In the genomic region with DNA sequence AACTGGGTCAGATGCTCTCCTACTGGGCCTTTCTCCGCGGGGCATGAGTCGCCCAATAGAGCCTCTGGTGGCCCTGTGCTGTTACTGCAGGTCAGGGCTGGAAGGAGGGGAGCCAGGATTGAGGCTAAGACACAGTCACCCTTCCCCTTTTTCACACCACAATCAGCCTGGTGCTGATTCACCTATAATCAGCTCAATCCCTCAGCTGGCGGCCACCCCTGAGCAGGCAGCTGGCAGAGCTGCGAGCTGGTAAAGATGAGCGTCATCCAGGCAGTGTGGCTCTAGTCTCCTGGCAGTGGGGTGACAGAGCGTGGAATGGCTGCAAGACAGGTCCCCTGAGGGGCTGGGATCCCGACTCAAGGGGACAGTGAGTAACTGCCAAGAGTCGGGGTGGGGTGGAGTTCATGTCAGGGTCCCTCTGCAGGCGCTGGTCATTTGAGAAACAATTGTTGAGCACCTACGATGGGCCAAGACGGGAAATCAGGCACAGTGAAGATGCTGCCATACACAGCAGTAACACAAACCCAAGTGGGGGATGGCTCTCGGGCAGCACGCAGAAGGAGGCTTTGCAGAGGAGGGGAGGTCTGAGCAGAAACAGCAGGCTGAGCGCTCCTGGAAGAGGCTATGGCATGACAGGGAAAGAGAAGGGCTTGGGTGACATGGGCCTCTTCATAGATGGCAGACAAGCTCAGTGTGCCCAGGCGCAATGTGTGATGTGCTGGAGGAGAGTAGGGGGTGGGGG, we compare ENCODE assay signal across 8 cellular contexts. TPM values are rescaled to one million over a fixed set of nuclear protein-coding genes. Genes with fewer than 3 reads are reported as not detected.
A peak's percentile ranks its signal among the peaks of the same experiment; 100 is the strongest.
DNase-seq lines count a peak whose midpoint lies in the region; ATAC-seq and TF ChIP-seq lines count a peak whose summit lies in the region.

No MANE protein-coding gene starts in this region.

- DNase-seq in SIG-M5 (lab: John Stamatoyannopoulos, UW) (peak; percentile 78), cardiac muscle cell (ENCODE audit: low read depth in 1 of 2, low spot score in 1 of 2) (peak; percentile 66 to 77), psoas muscle (peak; percentile 60 to 78), OCI-M2 (lab: John Stamatoyannopoulos, UW; ENCODE audit: unreplicated experiment) (no peak)
- DNase-seq in activated naive CD4-positive, alpha-beta T cell (lab: John Stamatoyannopoulos, UW) = peak; percentile 5 to 45 (median 14)

- H3K4me2 ChIP-seq in DOHH2 (ENCODE audit: low read length) = no peak overlapping the region

- H3K4me1 ChIP-seq in DOHH2 (ENCODE audit: control insufficient read depth, low read length) (peaks cover 8% of the 10 kb centered on the region), cardiac muscle cell (ENCODE audit: low read depth) (peaks cover 10% of the 10 kb centered on the region), psoas muscle (no peaks in the 10 kb centered on the region)

- H3K9me2 ChIP-seq in DOHH2 (replicated peaks; ENCODE audit: control insufficient read depth, low read length) = no peaks in the 10 kb centered on the region

- peaks cover 29% of the 10 kb centered on the region for H3K27me3 ChIP-seq in DOHH2 (ENCODE audit: control insufficient read depth, low read length)
- no peaks in the 10 kb centered on the region for H3K27me3 ChIP-seq in cardiac muscle cell
- peaks cover 0 to 6% (median 0%) of the 10 kb centered on the region in 3 donors for H3K27me3 ChIP-seq in psoas muscle (ENCODE audit: insufficient read depth in 3 of 3, low read length in 2 of 3)

- ATAC-seq in GM21381 (IDR thresholded peaks at IDR 0.05; ENCODE audit: unreplicated experiment) = peak; percentile 98
- peak; percentile 63 for ATAC-seq in HG03575 (IDR thresholded peaks at IDR 0.05; ENCODE audit: extremely low read depth, insufficient number of reproducible peaks, low FRiP score, unreplicated experiment)
- peak; percentile 87 to 95 (median 91) for ATAC-seq in psoas muscle

- 43 to 51% (median 49%) methylated on average over 16 of the region's 16 CpGs for WGBS in psoas muscle, 3 donors

- H3K27ac ChIP-seq in DOHH2 (ENCODE audit: low read depth, low read length) = no peak overlapping the region
- no peak overlapping the region for H3K27ac ChIP-seq in cardiac muscle cell
- H3K27ac ChIP-seq in psoas muscle = no peak overlapping the region

- H3K9me3 ChIP-seq in DOHH2 (ENCODE audit: control insufficient read depth, insufficient read depth, low read length) = no peaks in the 10 kb centered on the region
- H3K9me3 ChIP-seq in cardiac muscle cell (ENCODE audit: low read depth) = no peaks in the 10 kb centered on the region
- H3K9me3 ChIP-seq in psoas muscle = no peaks in the 10 kb centered on the region

- H3K4me3 ChIP-seq in DOHH2 (ENCODE audit: low read length) = no peak overlapping the region
- no peak overlapping the region for H3K4me3 ChIP-seq in cardiac muscle cell
- no peak overlapping the region for H3K4me3 ChIP-seq in psoas muscle

- H3K79me2 ChIP-seq in DOHH2 (ENCODE audit: control insufficient read depth, low read length) = no peaks in the 10 kb centered on the region

- no peaks in the 10 kb centered on the region for H3F3A ChIP-seq in DOHH2 (ENCODE audit: control insufficient read depth, insufficient read depth)

- H3K36me3 ChIP-seq in DOHH2 (ENCODE audit: control insufficient read depth, low read length) (no peaks in the 10 kb centered on the region), cardiac muscle cell (no peaks in the 10 kb centered on the region), psoas muscle (ENCODE audit: insufficient read depth in 1 of 2, low read depth in 1 of 2) (no peaks in the 10 kb centered on the region)

- peak; percentile 78 for TF ChIP-seq CTCF in DOHH2 (IDR thresholded peaks at IDR 0.05; ENCODE audit: low read depth, low read length, poor library complexity, severe bottlenecking)
- peak; percentile 93 for TF ChIP-seq CTCF in cardiac muscle cell (IDR thresholded peaks at IDR 0.05; ENCODE audit: low read depth, low read length)
- TF ChIP-seq CTCF in psoas muscle (IDR thresholded peaks at IDR 0.05) = peak; percentile 85

- H4K20me1 ChIP-seq in DOHH2 (ENCODE audit: control insufficient read depth, insufficient read depth, low read depth, low read length) = no peaks in the 10 kb centered on the region

- intact Hi-C loops in psoas muscle (cut with DNase I) = no loop called here

RNA-seq across cellular contexts. Expression of gene ATF3, which starts 21.8 kb away (rescaled TPM):
- 5.4 and 14.2 TPM in 2 replicates for total RNA-seq in cardiac muscle cell
- polyA plus RNA-seq in cardiac muscle cell = 8.2 and 9.9 TPM in 2 replicates
- total RNA-seq in psoas muscle = 10 to 100 TPM; 13.5 to 51.3 (median 26.3) TPM
- polyA plus RNA-seq in psoas muscle = 10 to 100 TPM in 2 of 3 donors, 1 to 10 TPM in 1; 6.6 to 29.2 (median 10.1) TPM
